ENCODE assay signal across 9 cellular contexts in genomic region chr19:3575260-3575741, GRCh38. TPM values are rescaled to one million over a fixed set of nuclear protein-coding genes. Genes with fewer than 3 reads are reported as not detected.
DNase-seq lines count a peak whose midpoint lies in the region; ATAC-seq lines count a peak whose summit lies in the region.
"Had no signal": no experiment of that assay in that cellular context is flagged by ENCODE, and none has a peak within 500 bp of the region (broad histone marks: within the 10 kb centered on the region; RNA-seq: fewer than 3 reads in every experiment).

No MANE protein-coding gene starts in this region.

- DNase-seq in Daoy (ENCODE audit: low read depth) (peak; percentile 57), HuH-7.5 (ENCODE audit: low spot score) (peak; percentile 67), lung microvascular endothelial cell (ENCODE audit: low read depth in 2 of 2) (peak; percentile 51 to 63), EL (no peak), NCI-H1930 (lab: John Stamatoyannopoulos, UW) (no peak), NCI-H2029 (lab: John Stamatoyannopoulos, UW) (no peak)
- peak; percentile 16 to 41 for DNase-seq in activated CD4-positive, alpha-beta T cell treated with anti-CD3 and anti-CD28 coated beads, Interleukin-2, amount 50 U/mL, for 48 hours

- no peak for ATAC-seq in HG03521 (IDR thresholded peaks at IDR 0.05; ENCODE audit: unreplicated experiment)
- ATAC-seq: activated T-cell treated with anti-CD3 and anti-CD28 coated beads, Interleukin-2, amount 50 U/mL, for 72 hours had no signal

RNA-seq across cellular contexts. Expression of gene HMG20B, which starts 2.6 kb away (rescaled TPM):
- 79.9 TPM in 2 replicates for total RNA-seq in Daoy (2014; rRNA removed; shearing (Covaris generic))
- 59.1 and 60.5 TPM in 2 replicates for total RNA-seq in lung microvascular endothelial cell

RNA-seq across cellular contexts. Expression of gene GIPC3, which starts 10.0 kb away (rescaled TPM):
- not detected in 2 replicates for total RNA-seq in Daoy (2014; rRNA removed; shearing (Covaris generic))
- 0.20 and 0.65 TPM in 2 replicates for total RNA-seq in lung microvascular endothelial cell

RNA-seq across cellular contexts. Expression of gene MFSD12, which starts 17.9 kb away (rescaled TPM):
- 50.5 and 93.6 TPM in 2 replicates for total RNA-seq in Daoy (2014; rRNA removed; shearing (Covaris generic))
- total RNA-seq in lung microvascular endothelial cell = 47.5 and 84.7 TPM in 2 replicates

RNA-seq across cellular contexts. Expression of gene TBXA2R, which starts 31.4 kb away (rescaled TPM):
- 0.39 TPM in 1 of 2 replicates, not detected in the other for total RNA-seq in Daoy (2014; rRNA removed; shearing (Covaris generic))
- total RNA-seq in lung microvascular endothelial cell = 0.99 and 1.5 TPM in 2 replicates

RNA-seq across cellular contexts. Expression of gene TEKTIP1, which starts 36.3 kb away (rescaled TPM):
- not detected in 2 replicates for total RNA-seq in Daoy (2014; rRNA removed; shearing (Covaris generic))
- not detected in 2 replicates for total RNA-seq in lung microvascular endothelial cell

Comparison
In these comparisons a context has a peak if more than half of its experiments do, and no peak if none do; other contexts are left out.
1. DNase-seq: peak in Daoy (single experiment), HuH-7.5 (single experiment), activated CD4-positive, alpha-beta T cell treated with anti-CD3 and anti-CD28 coated beads, Interleukin-2, amount 50 U/mL, for 48 hours (2 of 2) and lung microvascular endothelial cell (2 of 2); none in EL (single experiment), NCI-H1930 (0 of 2) and NCI-H2029 (single experiment).